In the genomic region with DNA sequence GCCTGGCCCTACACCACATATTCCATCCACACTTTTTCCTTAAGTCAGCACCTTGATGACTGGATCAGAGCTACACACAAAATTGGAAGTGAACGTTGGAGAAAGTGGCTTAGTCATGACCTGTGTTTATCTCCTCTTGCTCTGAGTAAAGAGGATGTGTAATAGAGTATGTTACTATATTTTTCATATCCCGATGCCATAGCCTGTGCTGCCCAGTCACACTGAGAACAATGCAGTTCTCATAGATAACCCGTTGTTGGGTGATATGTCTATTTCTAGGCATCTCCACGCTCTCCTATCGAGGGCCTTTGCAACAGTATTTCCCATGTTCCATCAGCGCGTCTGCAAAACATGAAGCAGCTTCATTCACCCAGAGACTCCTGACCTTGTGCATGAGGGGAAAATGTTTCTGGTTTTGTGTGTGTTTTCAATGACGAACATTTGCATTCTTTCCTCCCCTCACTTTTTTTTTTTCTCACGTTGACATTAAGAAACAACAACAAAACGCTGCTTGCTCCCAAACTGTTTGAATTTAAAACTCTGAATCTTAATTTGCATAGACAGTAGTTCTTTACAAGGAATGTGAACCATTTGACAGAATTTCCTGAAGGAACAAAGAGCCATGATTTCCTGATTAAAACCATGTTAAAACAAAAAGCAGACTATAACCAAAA, we compare ENCODE assay signal across 9 cellular contexts. TPM values are rescaled to one million over a fixed set of nuclear protein-coding genes. Genes with fewer than 3 reads are reported as not detected.
DNase-seq lines count a peak whose midpoint lies in the region; TF ChIP-seq lines count a peak whose summit lies in the region.
"Had no signal": no experiment of that assay in that cellular context is flagged by ENCODE, and none has a peak within 500 bp of the region (broad histone marks: within the 10 kb centered on the region; RNA-seq: fewer than 3 reads in every experiment).

No MANE protein-coding gene starts in this region.

- in situ Hi-C loops in transverse colon (cut with MboI; ENCODE audit: low pct_ligation_motif_present in 1 of 4, low pct_unique_long_range_greater_than_20kb in 1 of 4, low sequenced_read_pairs in 3 of 4): no loop called here

- no peak for TF ChIP-seq EP300 in transverse colon (IDR thresholded peaks at IDR 0.05; ENCODE audit: low read depth)

- no peak for DNase-seq in activated naive CD8-positive, alpha-beta T cell treated with anti-CD3 and anti-CD28 coated beads for 36 hours
- DNase-seq in astrocyte of the hippocampus (ENCODE audit: low read depth, low spot score): peak; percentile 73
- DNase-seq in kidney glomerular epithelial cell (lab: John Stamatoyannopoulos, UW): peak; percentile 48
- DNase-seq in transverse colon: no peak
- DNase-seq in Ammon's horn (ENCODE audit: low spot score): no peak
- DNase-seq in effector CD4-positive, alpha-beta T cell: no peak
- DNase-seq in substantia nigra (lab: John Stamatoyannopoulos, UW): no peak
- DNase-seq: DND-41 had no signal

- no peaks in the 10 kb centered on the region for H3K27me3 ChIP-seq in transverse colon

- no peaks in the 10 kb centered on the region for H3K36me3 ChIP-seq in transverse colon

- peak overlapping the region; percentile 34 for H3K27ac Mint-ChIP-seq in activated naive CD8-positive, alpha-beta T cell
- no peak overlapping the region for H3K27ac Mint-ChIP-seq in activated naive CD8-positive, alpha-beta T cell treated with anti-CD3 and anti-CD28 coated beads for 36 hours

- no peak overlapping the region for H3K4me3 ChIP-seq in transverse colon

- no peaks in the 10 kb centered on the region for H3K27me3 Mint-ChIP-seq in activated naive CD8-positive, alpha-beta T cell
- H3K27me3 Mint-ChIP-seq in activated naive CD8-positive, alpha-beta T cell treated with anti-CD3 and anti-CD28 coated beads for 36 hours: no peaks in the 10 kb centered on the region

- peaks cover 33 to 73% (median 40%) of the 10 kb centered on the region in 4 donors for H3K4me1 ChIP-seq in transverse colon

- TF ChIP-seq POLR2A in transverse colon (IDR thresholded peaks at IDR 0.05): no peak

- no peak overlapping the region for H3K4me3 Mint-ChIP-seq in activated naive CD8-positive, alpha-beta T cell
- no peak overlapping the region for H3K4me3 Mint-ChIP-seq in activated naive CD8-positive, alpha-beta T cell treated with anti-CD3 and anti-CD28 coated beads for 36 hours

- TF ChIP-seq CTCF in transverse colon (IDR thresholded peaks at IDR 0.05): no peak

- H3K9me3 Mint-ChIP-seq in activated naive CD8-positive, alpha-beta T cell (ENCODE audit: low read depth): no peaks in the 10 kb centered on the region
- H3K9me3 Mint-ChIP-seq in activated naive CD8-positive, alpha-beta T cell treated with anti-CD3 and anti-CD28 coated beads for 36 hours: no peaks in the 10 kb centered on the region

- 53 to 62% methylated on average over 7 to 10 of the region's 10 CpGs for WGBS in transverse colon (ENCODE audit: low coverage in 1 of 2), 2 donors

- peaks cover 4% of the 10 kb centered on the region for H3K36me3 Mint-ChIP-seq in activated naive CD8-positive, alpha-beta T cell
- no peaks in the 10 kb centered on the region for H3K36me3 Mint-ChIP-seq in activated naive CD8-positive, alpha-beta T cell treated with anti-CD3 and anti-CD28 coated beads for 36 hours

- H3K27ac ChIP-seq in transverse colon: peak overlapping the region; percentile 83 to 86 (median 85)
- no peak overlapping the region for H3K27ac ChIP-seq in substantia nigra (ENCODE audit: low read depth, low read length, poor library complexity, severe bottlenecking)

- intact Hi-C loops in transverse colon (cut with DNase I; ENCODE audit: low total_unique reads): loop anchor here (5.0 kb wide), 1 partner anchor 38 kb away; no protein-coding TSS in a partner anchor

- H3K4me1 Mint-ChIP-seq in activated naive CD8-positive, alpha-beta T cell (ENCODE audit: low read depth): peaks cover 28% of the 10 kb centered on the region
- H3K4me1 Mint-ChIP-seq in activated naive CD8-positive, alpha-beta T cell treated with anti-CD3 and anti-CD28 coated beads for 36 hours: peaks cover 25% of the 10 kb centered on the region

- H3K9me3 ChIP-seq in transverse colon: no peaks in the 10 kb centered on the region

RNA-seq across cellular contexts. Expression of a gene that starts 43.4 kb away (rescaled TPM):
- 10 to 100 TPM; 12.8 TPM for total RNA-seq in activated naive CD8-positive, alpha-beta T cell treated with anti-CD3 and anti-CD28 coated beads for 36 hours
- total RNA-seq in transverse colon: 100 to 1,000 TPM in 1 of 4 donors, 10 to 100 TPM in 1, 1 to 10 TPM in 2; 6.0 to 111 (median 9.5) TPM

Comparison
In these comparisons a context has a peak if more than half of its experiments do, and no peak if none do; other contexts are left out.
1. DNase-seq: peak in astrocyte of the hippocampus (single experiment) and kidney glomerular epithelial cell (single experiment); none in activated naive CD8-positive, alpha-beta T cell treated with anti-CD3 and anti-CD28 coated beads for 36 hours (single experiment), transverse colon (single experiment), Ammon's horn (single experiment), effector CD4-positive, alpha-beta T cell (single experiment) and substantia nigra (0 of 49).